Comparison of ENCODE assay signal across 1 cellular context in the genomic region with DNA sequence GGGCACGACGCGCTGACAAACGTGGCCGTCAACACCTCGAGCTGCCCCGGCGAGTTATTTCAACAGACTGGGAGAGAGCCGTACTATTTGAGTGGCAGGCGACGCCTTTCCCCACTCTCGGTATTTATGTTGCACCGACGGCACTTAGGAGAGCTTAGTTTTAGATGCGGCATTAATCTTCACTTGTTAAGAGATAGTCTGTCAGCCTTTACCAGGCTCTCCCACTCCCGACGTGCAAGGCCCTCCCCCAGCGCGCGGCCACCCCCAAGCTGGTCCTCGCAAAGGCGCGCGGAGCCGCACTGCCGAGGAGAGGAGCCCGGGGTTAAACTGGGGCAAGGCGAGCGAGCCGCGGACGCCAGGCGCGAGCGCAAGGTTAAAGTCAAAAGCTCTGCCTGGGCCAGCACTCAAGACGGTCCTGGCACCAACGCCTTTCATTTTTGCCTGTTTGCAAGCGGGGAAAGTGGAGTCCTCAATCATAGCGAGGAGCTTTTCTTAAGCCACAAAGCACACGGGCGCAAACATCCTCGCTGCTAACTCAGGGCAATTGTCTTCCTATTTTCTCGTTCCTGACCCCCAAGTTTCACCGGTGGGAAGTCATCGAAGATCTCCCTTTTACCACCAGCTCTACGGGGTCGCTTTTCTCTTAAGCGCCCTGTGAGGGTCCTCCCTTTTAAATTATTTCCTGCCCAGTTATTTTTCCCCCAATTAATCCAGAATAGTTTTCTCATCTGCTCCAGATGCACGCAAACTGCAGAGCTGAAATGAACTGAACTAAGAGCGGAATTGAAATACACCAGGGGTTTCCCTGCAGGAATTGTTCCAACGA.
TF ChIP-seq lines count a peak whose summit lies in the region.

No MANE protein-coding gene starts in this region.

TF ChIP-seq in endothelial cell of umbilical vein, 7 proteins besides CTCF, POLR2A, EP300 and RAD21:
- TF ChIP-seq EZH2 (IDR thresholded peaks at IDR 0.05; ENCODE audit: borderline replicate concordance, low read depth, low read length, severe bottlenecking): peak; percentile 78
- TF ChIP-seq, protein P1, sequence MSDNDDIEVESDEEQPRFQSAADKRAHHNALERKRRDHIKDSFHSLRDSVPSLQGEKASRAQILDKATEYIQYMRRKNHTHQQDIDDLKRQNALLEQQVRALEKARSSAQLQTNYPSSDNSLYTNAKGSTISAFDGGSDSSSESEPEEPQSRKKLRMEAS (IDR thresholded peaks at IDR 0.05; ENCODE audit: insufficient read depth, insufficient read length): no peak
